ENCODE assay signal across 21 cellular contexts in genomic region chr2:241256168-241256545, GRCh38.
"Had no signal": no experiment of that assay in that cellular context is flagged by ENCODE, and none has a peak within 500 bp of the region (broad histone marks: within the 10 kb centered on the region; RNA-seq: fewer than 3 reads in every experiment).

No MANE protein-coding gene starts in this region.

- H3K4me1 ChIP-seq: upper lobe of left lung had no signal

- H3K4me3 ChIP-seq: heart right ventricle, smooth muscle cell, upper lobe of left lung had no signal

- H3K27ac ChIP-seq: brain microvascular endothelial cell, epithelial cell of prostate, heart right ventricle, upper lobe of left lung had no signal

- H3K27ac Mint-ChIP-seq: activated CD4-positive, alpha-beta T cell treated with anti-CD3 and anti-CD28 coated beads, Interleukin-2, amount 10 ng/mL, durations not matched to agents 24 days and 14 days; activated CD8-positive, alpha-beta T cell treated with anti-CD3 and anti-CD28 coated beads, Interleukin-2, amount 10 ng/mL, durations not matched to agents 7 days and 5 days; activated naive CD8-positive, alpha-beta T cell; progenitor cell of endocrine pancreas; T-helper 17 cell; WTC11 had no signal

- DNase-seq: activated CD4-positive, alpha-beta T cell treated with anti-CD3 and anti-CD28 coated beads, Interleukin-2, amount 10 ng/mL, durations not matched to agents 24 days and 14 days; activated CD8-positive, alpha-beta T cell treated with anti-CD3 and anti-CD28 coated beads, Interleukin-2, amount 10 ng/mL, durations not matched to agents 7 days and 5 days; activated gamma-delta T cell treated with Interleukin-2 at 50 U/mL for 16 hours; brain microvascular endothelial cell; cerebellar nuclear complex; effector memory CD4-positive, alpha-beta T cell; foreskin melanocyte; heart right ventricle; right cardiac atrium; stimulated activated CD4-positive, alpha-beta T cell treated with anti-CD3 and anti-CD28 coated beads, Interleukin-4, amount 100 ng/mL, for 4 hours; stimulated activated CD8-positive, alpha-beta memory T cell treated with anti-CD3 and anti-CD28 coated beads, Interleukin-4, amount 100 ng/mL, for 48 hours; stimulated activated naive CD8-positive, alpha-beta T cell treated with anti-CD3 and anti-CD28 coated beads, Interleukin-15, Interleukin-2, amounts not matched to agents 100 U/mL and 50 U/mL, for 24 hours; T-helper 17 cell; upper lobe of left lung had no signal

- H3K4me3 Mint-ChIP-seq: activated CD4-positive, alpha-beta T cell treated with anti-CD3 and anti-CD28 coated beads, Interleukin-2, amount 10 ng/mL, durations not matched to agents 24 days and 14 days; activated CD8-positive, alpha-beta T cell treated with anti-CD3 and anti-CD28 coated beads, Interleukin-2, amount 10 ng/mL, durations not matched to agents 7 days and 5 days; activated naive CD8-positive, alpha-beta T cell; T-helper 17 cell; WTC11 had no signal

- H3K27me3 ChIP-seq: brain microvascular endothelial cell, heart right ventricle, upper lobe of left lung had no signal

- H3K9me3 Mint-ChIP-seq: activated CD4-positive, alpha-beta T cell treated with anti-CD3 and anti-CD28 coated beads, Interleukin-2, amount 10 ng/mL, durations not matched to agents 24 days and 14 days; natural killer cell treated with Interleukin-12 subunit alpha and Interleukin-12 subunit beta and Interleukin-15 and Interleukin-18, amount 100 ng/mL, for 72 hours; WTC11 had no signal

- ATAC-seq: activated CD8-positive, alpha-beta T cell treated with anti-CD3 and anti-CD28 coated beads, Interleukin-2, amount 10 ng/mL, durations not matched to agents 7 days and 5 days; heart right ventricle; natural killer cell treated with Interleukin-12 subunit alpha and Interleukin-12 subunit beta and Interleukin-15 and Interleukin-18, amount 100 ng/mL, for 72 hours; right cardiac atrium; stimulated activated naive CD8-positive, alpha-beta T cell treated with anti-CD3 and anti-CD28 coated beads, Interleukin-15, Interleukin-2, amounts not matched to agents 100 U/mL and 50 U/mL, for 24 hours; T-helper 17 cell; WTC11 had no signal

- FAIRE-seq: islet of Langerhans had no signal

- H3K4me1 Mint-ChIP-seq: WTC11 had no signal

- H3K27me3 Mint-ChIP-seq: activated CD4-positive, alpha-beta T cell treated with anti-CD3 and anti-CD28 coated beads, Interleukin-2, amount 10 ng/mL, durations not matched to agents 24 days and 14 days; activated naive CD8-positive, alpha-beta T cell; natural killer cell treated with Interleukin-12 subunit alpha and Interleukin-12 subunit beta and Interleukin-15 and Interleukin-18, amount 100 ng/mL, for 72 hours; progenitor cell of endocrine pancreas; T-helper 17 cell had no signal

- H3K9me3 ChIP-seq: heart right ventricle, upper lobe of left lung had no signal
